22 cellular contexts compared by ENCODE assay signal in genomic region chr14:36056846-36057245, GRCh38.
DNase-seq lines count a peak whose midpoint lies in the region; ATAC-seq and TF ChIP-seq lines count a peak whose summit lies in the region.
"Had no signal": no experiment of that assay in that cellular context is flagged by ENCODE, and none has a peak within 500 bp of the region (broad histone marks: within the 10 kb centered on the region; RNA-seq: fewer than 3 reads in every experiment).

No MANE protein-coding gene starts in this region.

- H3K9me3 ChIP-seq in left lung, result no peaks in the 10 kb centered on the region
- H3K9me3 ChIP-seq in thyroid gland, result no peaks in the 10 kb centered on the region
- no peaks in the 10 kb centered on the region for H3K9me3 ChIP-seq in colonic mucosa
- H3K9me3 ChIP-seq: BE2C, MG63 had no signal

- H3K27ac ChIP-seq in left lung, result no peak overlapping the region
- H3K27ac ChIP-seq in thyroid gland, result peak overlapping the region; percentile 84 to 97 (median 96)
- no peak overlapping the region for H3K27ac ChIP-seq in colonic mucosa

- DNase-seq in NCI-H146 (lab: John Stamatoyannopoulos, UW) (peak; percentile 5), NCI-H146 treated with DMSO at 0.1 percent for 48 hours (lab: John Stamatoyannopoulos, UW; ENCODE audit: unreplicated experiment) (no peak), NCI-H69 (lab: John Stamatoyannopoulos, UW) (peak; percentile 88), left lung (no peak), thyroid gland (peak; percentile 61 to 65), hypothalamus (lab: John Stamatoyannopoulos, UW) (no peak), colonic mucosa (no peak)
- DNase-seq: BE2C; CD4-positive, CD25-positive, alpha-beta regulatory T cell; COR-L47; EL; HFFc6; Kasumi-1; MG63; NCI-H1048; NCI-H1436; NCI-H2081 treated with DMSO at 0.1 percent for 48 hours; NCI-H524 treated with DMSO at 0.1 percent for 48 hours; SW 1271 had no signal

- H3K4me3 ChIP-seq in left lung, result no peak overlapping the region
- no peak overlapping the region for H3K4me3 ChIP-seq in thyroid gland (replicated peaks in 1 of 3)
- H3K4me3 ChIP-seq in colonic mucosa, result no peak overlapping the region
- H3K4me3 ChIP-seq: GM12878, MG63 had no signal

- H3K27me3 ChIP-seq in left lung (no peaks in the 10 kb centered on the region), thyroid gland (no peaks in the 10 kb centered on the region), colonic mucosa (no peaks in the 10 kb centered on the region)
- H3K27me3 ChIP-seq: MG63 had no signal

- intact Hi-C loops in left lung (cut with DNase I) (no loop called here), thyroid gland (cut with DNase I) (no loop called here), colonic mucosa (cut with DNase I) (no loop called here)

- ATAC-seq in left lung (peak; percentile 58), GM21390 (IDR thresholded peaks at IDR 0.05; ENCODE audit: unreplicated experiment) (no peak)
- ATAC-seq: GM12878, Right ventricle myocardium inferior had no signal

- H3K4me1 ChIP-seq in left lung, result no peaks in the 10 kb centered on the region
- H3K4me1 ChIP-seq in thyroid gland, result peaks cover 13 to 45% of the 10 kb centered on the region in 2 donors
- no peaks in the 10 kb centered on the region for H3K4me1 ChIP-seq in colonic mucosa

- TF ChIP-seq CTCF in left lung (IDR thresholded peaks at IDR 0.05) (no peak), thyroid gland (IDR thresholded peaks at IDR 0.05) (no peak), colonic mucosa (IDR thresholded peaks at IDR 0.05) (no peak)

- no peak for TF ChIP-seq POLR2A in thyroid gland (IDR thresholded peaks at IDR 0.05)

- no peak overlapping the region for H3K9ac ChIP-seq in colonic mucosa (ENCODE audit: low read depth in 2 of 2, low read length in 2 of 2)

- H3K36me3 ChIP-seq in left lung (no peaks in the 10 kb centered on the region), thyroid gland (no peaks in the 10 kb centered on the region), colonic mucosa (no peaks in the 10 kb centered on the region)
- H3K36me3 ChIP-seq: BE2C, MG63 had no signal

- WGBS in thyroid gland, 2 donors, result 44 to 50% methylated on average over 3 of the region's 3 CpGs

Comparison
In these comparisons a context has a peak if more than half of its experiments do, and no peak if none do; other contexts are left out.
1. DNase-seq: peak in NCI-H146 (single experiment), NCI-H69 (single experiment) and thyroid gland (2 of 2); none in NCI-H146 treated with DMSO at 0.1 percent for 48 hours (single experiment), left lung (0 of 2), hypothalamus (0 of 51) and colonic mucosa (single experiment).
2. H3K27ac ChIP-seq: peak in thyroid gland (3 of 3); none in left lung (0 of 2) and colonic mucosa (single experiment).